Comparison of ENCODE assay signal across 39 cellular contexts in genomic region chr5:80300125-80300524, GRCh38. TPM values are rescaled to one million over a fixed set of nuclear protein-coding genes. Genes with fewer than 3 reads are reported as not detected.
"Had no signal": no experiment of that assay in that cellular context is flagged by ENCODE, and none has a peak within 500 bp of the region (broad histone marks: within the 10 kb centered on the region; RNA-seq: fewer than 3 reads in every experiment).

No MANE protein-coding gene starts in this region.

- DNase-seq: activated B cell treated with CpG ODN at 0.5 μM for 24 hours; activated CD4-positive, alpha-beta memory T cell treated with anti-CD3 and anti-CD28 coated beads for 36 hours; activated CD4-positive, alpha-beta T cell treated with anti-CD3 and anti-CD28 coated beads for 4 hours; activated CD4-positive, alpha-beta T cell treated with anti-CD3 and anti-CD28 coated beads, Interleukin-2, amount 10 ng/mL, durations not matched to agents 24 days and 14 days; activated CD4-positive, alpha-beta T cell treated with anti-CD3 and anti-CD28 coated beads, Interleukin-2, amount 50 U/mL, for 1 hour; activated CD4-positive, alpha-beta T cell treated with anti-CD3 and anti-CD28 coated beads, Interleukin-2, amount 50 U/mL, for 4 hours; activated CD4-positive, CD25-positive, alpha-beta regulatory T cell treated with anti-CD3 and anti-CD28 coated beads, Interleukin-2, amount 50 U/mL, for 72 hours; activated CD8-positive, alpha-beta memory T cell treated with anti-CD3 and anti-CD28 coated beads, Interleukin-2, amount 50 U/mL, for 4 hours; activated CD8-positive, alpha-beta T cell treated with anti-CD3 and anti-CD28 coated beads for 36 hours; activated gamma-delta T cell; activated naive CD4-positive, alpha-beta T cell treated with anti-CD3 and anti-CD28 coated beads, Interleukin-2, amount 10 ng/mL, durations not matched to agents 7 days and 5 days; activated naive CD4-positive, alpha-beta T cell treated with Interleukin-2 at 50 U/mL for 16 hours; activated naive CD8-positive, alpha-beta T cell treated with anti-CD3 and anti-CD28 coated beads, Interleukin-2, amount 10 ng/mL, durations not matched to agents 7 days and 5 days; activated naive CD8-positive, alpha-beta T cell treated with anti-CD3 and anti-CD28 coated beads, Interleukin-2, amount 50 U/mL, for 24 hours; activated T-cell treated with anti-CD3 and anti-CD28 coated beads for 4 hours; activated T-cell treated with anti-CD3 and anti-CD28 coated beads, Interleukin-2, amount 50 U/mL, for 1 hour; activated T-cell treated with anti-CD3 and anti-CD28 coated beads, Interleukin-2, amount 50 U/mL, for 4 hours; activated T-cell treated with anti-CD3 and anti-CD28 coated beads, Interleukin-2, amount 50 U/mL, for 72 hours; amygdala; anterior cingulate cortex; caudate nucleus; T-helper 1 cell; T-helper 2 cell; T-helper 9 cell had no signal

- H3K27me3 ChIP-seq: ascending aorta, cardiac muscle cell had no signal

- H3K9me3 ChIP-seq: ascending aorta had no signal

- H3K4me3 Mint-ChIP-seq: activated B cell treated with CpG ODN at 0.5 μM for 24 hours; activated CD4-positive, alpha-beta memory T cell treated with anti-CD3 and anti-CD28 coated beads for 36 hours; activated CD4-positive, alpha-beta T cell treated with anti-CD3 and anti-CD28 coated beads, Interleukin-2, amount 10 ng/mL, durations not matched to agents 24 days and 14 days; activated CD8-positive, alpha-beta T cell treated with anti-CD3 and anti-CD28 coated beads for 36 hours; activated naive CD4-positive, alpha-beta T cell treated with anti-CD3 and anti-CD28 coated beads, Interleukin-2, amount 10 ng/mL, durations not matched to agents 7 days and 5 days; activated naive CD4-positive, alpha-beta T cell treated with anti-CD3 and anti-CD28 coated beads, Interleukin-2, amount 50 U/mL, for 24 hours; activated naive CD8-positive, alpha-beta T cell; activated naive CD8-positive, alpha-beta T cell treated with anti-CD3 and anti-CD28 coated beads, Interleukin-2, amount 10 ng/mL, durations not matched to agents 7 days and 5 days; activated naive CD8-positive, alpha-beta T cell treated with anti-CD3 and anti-CD28 coated beads, Interleukin-2, amount 50 U/mL, for 24 hours; activated T-cell treated with anti-CD3 and anti-CD28 coated beads, Interleukin-2, amount 50 U/mL, for 4 hours; activated T-cell treated with anti-CD3 and anti-CD28 coated beads, Interleukin-2, amount 50 U/mL, for 72 hours; activated T-helper 1 cell treated with anti-CD3 and anti-CD28 coated beads, Interleukin-12 subunit alpha, Interleukin-12 subunit beta, Interleukin-2, Interleukin-4 antibody, amounts not matched to agents 30 ng/mL and 10 ng/mL and 1 ng/mL, durations not matched to agents 14 hours and 24 hours and 36 hours; activated T-helper 17 cell treated with anti-CD3 and anti-CD28 coated beads, Interleukin-2, amount 50 U/mL, for 72 hours; brain; central memory CD8-positive, alpha-beta T cell; T-helper 1 cell treated with Interleukin-12 subunit alpha and Interleukin-12 subunit beta and Interleukin-4 antibody, amounts not matched to agents 30 μg/mL and 1 μg/mL, for 36 hours; T-helper 2 cell treated with Interferon-gamma antibody and Interleukin-4, amounts not matched to agents 5 μg/mL and 100 μg/mL, for 36 hours had no signal

- H3K4me3 ChIP-seq: ascending aorta, cardiac muscle cell had no signal

- H3K4me1 Mint-ChIP-seq: activated B cell treated with CpG ODN at 0.5 μM for 24 hours; activated CD4-positive, alpha-beta T cell treated with anti-CD3 and anti-CD28 coated beads, Interleukin-2, amount 10 ng/mL, durations not matched to agents 24 days and 14 days; activated naive CD4-positive, alpha-beta T cell treated with anti-CD3 and anti-CD28 coated beads, Interleukin-2, amount 10 ng/mL, durations not matched to agents 7 days and 5 days; activated naive CD8-positive, alpha-beta T cell treated with anti-CD3 and anti-CD28 coated beads, Interleukin-2, amount 10 ng/mL, durations not matched to agents 7 days and 5 days; activated naive CD8-positive, alpha-beta T cell treated with anti-CD3 and anti-CD28 coated beads, Interleukin-2, amount 50 U/mL, for 24 hours; activated T-helper 17 cell treated with anti-CD3 and anti-CD28 coated beads, Interleukin-2, amount 50 U/mL, for 72 hours; brain; central memory CD8-positive, alpha-beta T cell had no signal

- H3K36me3 Mint-ChIP-seq: activated CD4-positive, alpha-beta memory T cell treated with anti-CD3 and anti-CD28 coated beads for 36 hours; activated naive CD4-positive, alpha-beta T cell treated with anti-CD3 and anti-CD28 coated beads, Interleukin-2, amount 10 ng/mL, durations not matched to agents 7 days and 5 days; activated naive CD4-positive, alpha-beta T cell treated with anti-CD3 and anti-CD28 coated beads, Interleukin-2, amount 50 U/mL, for 24 hours; activated naive CD8-positive, alpha-beta T cell; activated naive CD8-positive, alpha-beta T cell treated with anti-CD3 and anti-CD28 coated beads, Interleukin-2, amount 10 ng/mL, durations not matched to agents 7 days and 5 days; brain had no signal

- H3K9me3 Mint-ChIP-seq: activated B cell treated with CpG ODN at 0.5 μM for 24 hours; activated CD4-positive, alpha-beta memory T cell treated with anti-CD3 and anti-CD28 coated beads for 36 hours; activated CD4-positive, alpha-beta T cell treated with anti-CD3 and anti-CD28 coated beads, Interleukin-2, amount 10 ng/mL, durations not matched to agents 24 days and 14 days; activated CD8-positive, alpha-beta T cell treated with anti-CD3 and anti-CD28 coated beads for 36 hours; activated naive CD4-positive, alpha-beta T cell treated with anti-CD3 and anti-CD28 coated beads, Interleukin-2, amount 10 ng/mL, durations not matched to agents 7 days and 5 days; activated naive CD4-positive, alpha-beta T cell treated with anti-CD3 and anti-CD28 coated beads, Interleukin-2, amount 50 U/mL, for 24 hours; activated naive CD8-positive, alpha-beta T cell treated with anti-CD3 and anti-CD28 coated beads, Interleukin-2, amount 10 ng/mL, durations not matched to agents 7 days and 5 days; activated naive CD8-positive, alpha-beta T cell treated with anti-CD3 and anti-CD28 coated beads, Interleukin-2, amount 50 U/mL, for 24 hours; activated T-cell treated with anti-CD3 and anti-CD28 coated beads, Interleukin-2, amount 50 U/mL, for 4 hours; activated T-cell treated with anti-CD3 and anti-CD28 coated beads, Interleukin-2, amount 50 U/mL, for 72 hours; activated T-helper 1 cell treated with anti-CD3 and anti-CD28 coated beads, Interleukin-12 subunit alpha, Interleukin-12 subunit beta, Interleukin-2, Interleukin-4 antibody, amounts not matched to agents 30 ng/mL and 10 ng/mL and 1 ng/mL, durations not matched to agents 14 hours and 24 hours and 36 hours; activated T-helper 17 cell treated with anti-CD3 and anti-CD28 coated beads, Interleukin-2, amount 50 U/mL, for 72 hours; central memory CD8-positive, alpha-beta T cell; T-helper 1 cell treated with Interleukin-12 subunit alpha and Interleukin-12 subunit beta and Interleukin-4 antibody, amounts not matched to agents 30 μg/mL and 1 μg/mL, for 36 hours; T-helper 2 cell treated with Interferon-gamma antibody and Interleukin-4, amounts not matched to agents 5 μg/mL and 100 μg/mL, for 36 hours had no signal

- H3K27ac Mint-ChIP-seq: activated B cell treated with CpG ODN at 0.5 μM for 24 hours; activated CD4-positive, alpha-beta memory T cell treated with anti-CD3 and anti-CD28 coated beads for 36 hours; activated CD4-positive, alpha-beta T cell treated with anti-CD3 and anti-CD28 coated beads, Interleukin-2, amount 10 ng/mL, durations not matched to agents 24 days and 14 days; activated CD8-positive, alpha-beta T cell treated with anti-CD3 and anti-CD28 coated beads for 36 hours; activated naive CD4-positive, alpha-beta T cell treated with anti-CD3 and anti-CD28 coated beads, Interleukin-2, amount 10 ng/mL, durations not matched to agents 7 days and 5 days; activated naive CD4-positive, alpha-beta T cell treated with anti-CD3 and anti-CD28 coated beads, Interleukin-2, amount 50 U/mL, for 24 hours; activated naive CD8-positive, alpha-beta T cell; activated naive CD8-positive, alpha-beta T cell treated with anti-CD3 and anti-CD28 coated beads, Interleukin-2, amount 10 ng/mL, durations not matched to agents 7 days and 5 days; activated naive CD8-positive, alpha-beta T cell treated with anti-CD3 and anti-CD28 coated beads, Interleukin-2, amount 50 U/mL, for 24 hours; activated T-cell treated with anti-CD3 and anti-CD28 coated beads, Interleukin-2, amount 50 U/mL, for 72 hours; activated T-helper 1 cell treated with anti-CD3 and anti-CD28 coated beads, Interleukin-12 subunit alpha, Interleukin-12 subunit beta, Interleukin-2, Interleukin-4 antibody, amounts not matched to agents 30 ng/mL and 10 ng/mL and 1 ng/mL, durations not matched to agents 14 hours and 24 hours and 36 hours; activated T-helper 17 cell treated with anti-CD3 and anti-CD28 coated beads, Interleukin-2, amount 50 U/mL, for 72 hours; brain; T-helper 1 cell treated with Interleukin-12 subunit alpha and Interleukin-12 subunit beta and Interleukin-4 antibody, amounts not matched to agents 30 μg/mL and 1 μg/mL, for 36 hours; T-helper 2 cell treated with Interferon-gamma antibody and Interleukin-4, amounts not matched to agents 5 μg/mL and 100 μg/mL, for 36 hours had no signal

- ATAC-seq: activated CD8-positive, alpha-beta T cell treated with anti-CD3 and anti-CD28 coated beads for 36 hours; activated naive CD8-positive, alpha-beta T cell treated with anti-CD3 and anti-CD28 coated beads, Interleukin-2, amount 50 U/mL, for 24 hours; activated T-cell treated with anti-CD3 and anti-CD28 coated beads, Interleukin-2, amount 50 U/mL, for 4 hours; activated T-cell treated with anti-CD3 and anti-CD28 coated beads, Interleukin-2, amount 50 U/mL, for 72 hours; activated T-helper 17 cell treated with anti-CD3 and anti-CD28 coated beads, Interleukin-2, amount 50 U/mL, for 72 hours had no signal

- H3K36me3 ChIP-seq: ascending aorta, cardiac muscle cell had no signal

- H3K27ac ChIP-seq: ascending aorta, cardiac muscle cell, VCaP had no signal

- FAIRE-seq: bronchial epithelial cell, TTC549 had no signal

- H3K27me3 Mint-ChIP-seq: activated B cell treated with CpG ODN at 0.5 μM for 24 hours; activated CD4-positive, alpha-beta memory T cell treated with anti-CD3 and anti-CD28 coated beads for 36 hours; activated CD8-positive, alpha-beta T cell treated with anti-CD3 and anti-CD28 coated beads for 36 hours; activated naive CD4-positive, alpha-beta T cell treated with anti-CD3 and anti-CD28 coated beads, Interleukin-2, amount 50 U/mL, for 24 hours; activated naive CD8-positive, alpha-beta T cell; activated naive CD8-positive, alpha-beta T cell treated with anti-CD3 and anti-CD28 coated beads, Interleukin-2, amount 10 ng/mL, durations not matched to agents 7 days and 5 days; activated naive CD8-positive, alpha-beta T cell treated with anti-CD3 and anti-CD28 coated beads, Interleukin-2, amount 50 U/mL, for 24 hours; activated T-helper 17 cell treated with anti-CD3 and anti-CD28 coated beads, Interleukin-2, amount 50 U/mL, for 72 hours had no signal

RNA-seq across cellular contexts. Expression of gene SPZ1, which starts 19.7 kb away (rescaled TPM):
- total RNA-seq: activated B cell treated with CpG ODN at 0.5 μM for 24 hours; activated CD4-positive, alpha-beta memory T cell treated with anti-CD3 and anti-CD28 coated beads for 36 hours; activated CD4-positive, alpha-beta T cell treated with anti-CD3 and anti-CD28 coated beads, Interleukin-2, amount 10 ng/mL, durations not matched to agents 24 days and 14 days; activated CD8-positive, alpha-beta memory T cell treated with anti-CD3 and anti-CD28 coated beads for 36 hours; activated CD8-positive, alpha-beta T cell treated with anti-CD3 and anti-CD28 coated beads for 36 hours; activated naive CD8-positive, alpha-beta T cell treated with anti-CD3 and anti-CD28 coated beads, Interleukin-2, amount 10 ng/mL, durations not matched to agents 7 days and 5 days; activated T-cell treated with anti-CD3 and anti-CD28 coated beads, Interleukin-2, amount 50 U/mL, for 4 hours; activated T-cell treated with anti-CD3 and anti-CD28 coated beads, Interleukin-2, amount 50 U/mL, for 72 hours; activated T-helper 1 cell treated with anti-CD3 and anti-CD28 coated beads, Interleukin-12 subunit alpha, Interleukin-12 subunit beta, Interleukin-2, Interleukin-4 antibody, amounts not matched to agents 30 ng/mL and 10 ng/mL and 1 ng/mL, durations not matched to agents 14 hours and 24 hours and 36 hours; activated T-helper 17 cell treated with anti-CD3 and anti-CD28 coated beads, Interleukin-2, amount 50 U/mL, for 72 hours; ascending aorta; bronchial epithelial cell; cardiac muscle cell had no signal
- polyA plus RNA-seq: adipose tissue, cardiac muscle cell had no signal
